ENCODE assay signal across 33 cellular contexts in genomic region chr2:204473224-204473623, GRCh38.
"Had no signal": no experiment of that assay in that cellular context is flagged by ENCODE, and none has a peak within 500 bp of the region (broad histone marks: within the 10 kb centered on the region; RNA-seq: fewer than 3 reads in every experiment).

No MANE protein-coding gene starts in this region.

- H3K4me3 ChIP-seq: PC-9, SJCRH30, SK-N-MC had no signal

- H3K4me1 ChIP-seq: SJCRH30 had no signal

- H3K36me3 ChIP-seq: brain microvascular endothelial cell, SJCRH30 had no signal

- H3K9ac ChIP-seq: KMS-11 had no signal

- H3K27me3 ChIP-seq: brain microvascular endothelial cell, SJCRH30 had no signal

- H3K9me3 ChIP-seq: SJCRH30 had no signal

- H3K4me2 ChIP-seq: KMS-11, PC-9 had no signal

- H2AFZ ChIP-seq: PC-9 had no signal

- H3K27ac ChIP-seq: brain microvascular endothelial cell, KMS-11, PC-9, SJCRH30, SK-N-MC, VCaP had no signal

- DNase-seq: activated B cell treated with CpG ODN at 0.5 μM for 24 hours; activated CD4-positive, alpha-beta memory T cell treated with anti-CD3 and anti-CD28 coated beads, Interleukin-2, amount 10 ng/mL, durations not matched to agents 7 days and 5 days; activated CD4-positive, alpha-beta T cell treated with anti-CD3 and anti-CD28 coated beads for 4 hours; activated CD4-positive, CD25-positive, alpha-beta regulatory T cell treated with anti-CD3 and anti-CD28 coated beads, Interleukin-2, amount 50 U/mL, for 72 hours; activated CD8-positive, alpha-beta memory T cell treated with anti-CD3 and anti-CD28 coated beads for 24 hours; activated CD8-positive, alpha-beta memory T cell treated with anti-CD3 and anti-CD28 coated beads, Interleukin-2, amount 10 ng/mL, durations not matched to agents 7 days and 5 days; activated CD8-positive, alpha-beta memory T cell treated with anti-CD3 and anti-CD28 coated beads, Interleukin-2, amount 50 U/mL, for 48 hours; activated effector memory CD4-positive, alpha-beta T cell treated with Interleukin-2 at 50 U/mL for 16 hours; activated naive CD4-positive, alpha-beta T cell treated with anti-CD3 and anti-CD28 coated beads, Interleukin-2, amount 10 ng/mL, durations not matched to agents 7 days and 5 days; activated T-cell treated with anti-CD3 and anti-CD28 coated beads, Interleukin-2, amount 50 U/mL, for 48 hours; amniotic stem cell; aorta; brain microvascular endothelial cell; central memory CD4-positive, alpha-beta T cell; NCI-H1105; NCI-H1417 treated with DMSO at 0.1 percent for 48 hours; NCI-H187 treated with DMSO at 0.1 percent for 48 hours; NCI-H2081; NCI-H2171 treated with DMSO at 0.1 percent for 48 hours; NCI-H2227 treated with DMSO at 0.1 percent for 48 hours; NCI-H446 treated with DMSO at 0.1 percent for 48 hours; NCI-H524; NCI-H69; NK-92 treated with Interleukin-12 subunit alpha and Interleukin-12 subunit beta, amount 100 ng/mL, for 24 hours; PC-9; Right ventricle myocardium superior; SJCRH30; T-cell; T-helper 17 cell; T-helper 9 cell had no signal
